16 cellular contexts compared by ENCODE assay signal in the genomic region with DNA sequence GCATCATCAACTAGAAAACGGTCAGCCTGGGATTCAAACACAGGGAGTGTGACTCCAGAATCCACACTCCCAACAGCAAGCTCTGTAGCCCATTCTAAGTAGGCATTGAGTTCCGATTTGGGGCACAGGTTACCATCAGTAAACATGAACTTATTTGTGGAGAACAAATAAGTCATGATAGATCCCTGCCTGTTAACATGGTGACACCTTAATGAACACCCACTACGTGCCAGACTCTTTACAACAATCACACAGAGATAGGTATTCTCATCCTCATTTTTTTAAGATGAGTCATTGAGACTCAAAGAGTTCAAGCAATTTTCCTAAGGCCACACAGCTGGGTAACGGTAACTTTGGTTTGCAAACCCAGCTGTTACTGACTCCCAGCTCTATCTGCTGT.
DNase-seq lines count a peak whose midpoint lies in the region; ATAC-seq and TF ChIP-seq lines count a peak whose summit lies in the region.
"Had no signal": no experiment of that assay in that cellular context is flagged by ENCODE, and none has a peak within 500 bp of the region (broad histone marks: within the 10 kb centered on the region; RNA-seq: fewer than 3 reads in every experiment).

No MANE protein-coding gene starts in this region.

- DNase-seq in ACHN (peak; percentile 7), IMR-90 (peak; percentile 27), endodermal cell (peak; percentile 75), mesenchymal stem cell (peak; percentile 70), putamen (ENCODE audit: low spot score) (no peak)
- no peak for DNase-seq in activated effector memory CD4-positive, alpha-beta T cell treated with Interleukin-2 at 50 U/mL for 16 hours
- DNase-seq in NK-92 treated with Interleukin-12 subunit alpha and Interleukin-12 subunit beta, amount 100 ng/mL, for 24 hours (lab: John Stamatoyannopoulos, UW), result no peak
- DNase-seq: activated T-cell treated with anti-CD3 and anti-CD28 coated beads, Interleukin-2, amount 50 U/mL, for 48 hours; KG1; midbrain; NCI-H187 treated with DMSO at 0.1 percent for 48 hours; NCI-H748 treated with DMSO at 0.1 percent for 48 hours; SHP77 treated with DMSO at 0.1 percent for 48 hours had no signal

- intact Hi-C loops in IMR-90 (cut with micrococcal nuclease), result no loop called here

- TF ChIP-seq RAD21 in IMR-90 (IDR thresholded peaks at IDR 0.05; ENCODE audit: low read length), result no peak

- peaks cover 30% of the 10 kb centered on the region for H3K4me1 Mint-ChIP-seq in endodermal cell

- no peak overlapping the region for H3K27ac ChIP-seq in IMR-90 (ENCODE audit: insufficient read depth, low read length)
- H3K27ac ChIP-seq in endodermal cell (ENCODE audit: low read depth, low read length), result peak overlapping the region; percentile 55
- no peak overlapping the region for H3K27ac ChIP-seq in mesenchymal stem cell (ENCODE audit: low read length, poor library complexity, severe bottlenecking)

- H3K79me1 ChIP-seq in IMR-90 (ENCODE audit: low read depth in 1 of 2, low read length in 2 of 2) (no peaks in the 10 kb centered on the region), mesenchymal stem cell (replicated peaks; ENCODE audit: low read length, poor library complexity, severe bottlenecking) (no peaks in the 10 kb centered on the region)

- no peaks in the 10 kb centered on the region for H3K9me1 ChIP-seq in IMR-90 (ENCODE audit: insufficient read depth, low read length)

- H4K91ac ChIP-seq in IMR-90 (ENCODE audit: insufficient read depth, low read depth, low read length) (no peak overlapping the region), mesenchymal stem cell (ENCODE audit: low read length) (no peak overlapping the region)

- no peak overlapping the region for H2BK20ac ChIP-seq in IMR-90 (ENCODE audit: low read depth, low read length)

- H3K14ac ChIP-seq in IMR-90 (replicated peaks; ENCODE audit: low read depth, low read length), result no peak overlapping the region
- no peak overlapping the region for H3K14ac ChIP-seq in mesenchymal stem cell (ENCODE audit: low read length in 2 of 2)

- H3K4me1 ChIP-seq in IMR-90 (ENCODE audit: control insufficient read depth, insufficient read depth, low read length) (0 out of 2 replicates have a peak, but pooled peaks cover 2% of the 10 kb centered on the region), endodermal cell (ENCODE audit: control insufficient read depth, insufficient read depth, low read length) (no peaks in the 10 kb centered on the region), mesenchymal stem cell (ENCODE audit: control insufficient read depth, insufficient read depth, low read depth, low read length) (peaks cover 7% of the 10 kb centered on the region)

- H3K18ac ChIP-seq in IMR-90 (ENCODE audit: low read depth, low read length) (no peak overlapping the region), mesenchymal stem cell (ENCODE audit: low read depth in 1 of 2, low read length in 2 of 2) (no peak overlapping the region)

- TF ChIP-seq CTCF in IMR-90 (conservative IDR thresholded peaks at IDR 0.05; ENCODE audit: low read depth, low read length) (no peak), endodermal cell (conservative IDR thresholded peaks at IDR 0.05) (no peak)

- dilution Hi-C loops in IMR-90 (cut with HindIII; ENCODE audit: low sequenced_read_pairs, unreplicated experiment), result no loop called here

- no peak overlapping the region for H2AK9ac ChIP-seq in IMR-90 (replicated peaks; ENCODE audit: low read depth, low read length, poor library complexity)

- no CpG with 5 or more reads among the region's 4 CpGs for WGBS in IMR-90 (ENCODE audit: extremely low coverage in 2 of 2, insufficient read length in 1 of 2), 2 experiments
- 25 to 36% methylated on average over 4 of the region's 4 CpGs for WGBS in endodermal cell (ENCODE audit: insufficient coverage in 1 of 2, insufficient read length in 1 of 2), 2 experiments
- WGBS in mesenchymal stem cell, result 10% methylated on average over 3 of the region's 4 CpGs

- no peaks in the 10 kb centered on the region for H3K27me3 Mint-ChIP-seq in endodermal cell (ENCODE audit: insufficient read depth)

- H3K27me3 ChIP-seq in IMR-90 (ENCODE audit: control insufficient read depth, insufficient read depth, low read length), result peaks cover 9% of the 10 kb centered on the region
- no peaks in the 10 kb centered on the region for H3K27me3 ChIP-seq in endodermal cell (ENCODE audit: control insufficient read depth, insufficient read depth, low read length, poor library complexity, severe bottlenecking)
- H3K27me3 ChIP-seq in mesenchymal stem cell (ENCODE audit: control insufficient read depth in 1 of 2, insufficient read depth in 1 of 2, low read length in 2 of 2), result no peaks in the 10 kb centered on the region

- H3K23ac ChIP-seq in IMR-90 (ENCODE audit: low read depth, low read length) (no peak overlapping the region), mesenchymal stem cell (ENCODE audit: low read length in 2 of 2) (no peak overlapping the region)

- no peak overlapping the region for H2BK120ac ChIP-seq in IMR-90 (ENCODE audit: low read depth, low read length)
- no peak overlapping the region for H2BK120ac ChIP-seq in mesenchymal stem cell (ENCODE audit: low read depth, low read length)

- no peaks in the 10 kb centered on the region for H3K36me3 Mint-ChIP-seq in endodermal cell (ENCODE audit: low read depth)

- no peak overlapping the region for H2BK15ac ChIP-seq in IMR-90 (ENCODE audit: low read depth, low read length)
- no peak overlapping the region for H2BK15ac ChIP-seq in mesenchymal stem cell (ENCODE audit: low read depth, poor library complexity, severe bottlenecking)

- H2AK5ac ChIP-seq in IMR-90 (ENCODE audit: low read depth, low read length) (no peak overlapping the region), mesenchymal stem cell (ENCODE audit: low read length, severe bottlenecking) (no peak overlapping the region)

- POLR2A ChIA-PET in IMR-90 (lab: Charles Lee; ENCODE audit: unreplicated experiment), result no interaction called here

- TF ChIP-seq POLR2A in IMR-90 (IDR thresholded peaks at IDR 0.05; ENCODE audit: low read depth, low read length), result no peak

- H3K27ac Mint-ChIP-seq in endodermal cell, result peak overlapping the region; percentile 82

- H3K4ac ChIP-seq in IMR-90 (ENCODE audit: low read depth, low read length), result no peak overlapping the region
- H3K4ac ChIP-seq in mesenchymal stem cell (ENCODE audit: low read depth in 1 of 2, low read length in 2 of 2), result no peak overlapping the region

- H3K36me3 ChIP-seq in IMR-90 (ENCODE audit: control insufficient read depth, insufficient read depth, low read length) (no peaks in the 10 kb centered on the region), endodermal cell (ENCODE audit: control insufficient read depth, insufficient read depth, low read length) (no peaks in the 10 kb centered on the region), mesenchymal stem cell (ENCODE audit: control insufficient read depth in 1 of 2, insufficient read depth in 2 of 2, low read depth in 1 of 2, low read length in 2 of 2) (no peaks in the 10 kb centered on the region)

- H4K5ac ChIP-seq in IMR-90 (ENCODE audit: low read depth, low read length), result no peak overlapping the region

- no peak overlapping the region for H2BK12ac ChIP-seq in mesenchymal stem cell (ENCODE audit: low read length in 2 of 2)

- no TSS peak for BruUV-seq in IMR-90 (replicated peaks; lab: Mats Ljungman, UMichigan)

- H4K8ac ChIP-seq in IMR-90 (ENCODE audit: low read depth in 2 of 2, low read length in 2 of 2) (no peak overlapping the region; a peak in 1 of 4 replicates), mesenchymal stem cell (ENCODE audit: low read length) (no peak overlapping the region)

- CTCF ChIA-PET in IMR-90 (lab: Yijun Ruan, JAX), result interaction anchor here (1.0 to 1.7 kb wide), 3 partner anchors 27 to 124 kb away, joined by 3 to 4 read pairs (median 3); no protein-coding TSS in a partner anchor

- H3K4me2 ChIP-seq in IMR-90 (ENCODE audit: low read depth, low read length) (no peak overlapping the region), mesenchymal stem cell (ENCODE audit: low read length, poor library complexity, severe bottlenecking) (no peak overlapping the region)

- H3K9me3 Mint-ChIP-seq in endodermal cell, result peaks cover 2% of the 10 kb centered on the region

- H2BK5ac ChIP-seq in IMR-90 (ENCODE audit: low read depth, low read length, poor library complexity, severe bottlenecking), result no peak overlapping the region
- H2BK5ac ChIP-seq in mesenchymal stem cell (ENCODE audit: low read depth, low read length, poor library complexity, severe bottlenecking), result no peak overlapping the region

- H2AFZ ChIP-seq in IMR-90 (replicated peaks; ENCODE audit: low read length, poor library complexity), result no peak overlapping the region
- H2AFZ ChIP-seq in mesenchymal stem cell (ENCODE audit: low read depth, low read length), result no peak overlapping the region

- no peak overlapping the region for H3K56ac ChIP-seq in IMR-90 (ENCODE audit: extremely low read depth, insufficient read depth, low read length)

- H3K9ac ChIP-seq in IMR-90 (ENCODE audit: low read depth, low read length) (no peak overlapping the region), endodermal cell (ENCODE audit: extremely low read depth, low read length, poor library complexity, severe bottlenecking) (peak overlapping the region; percentile 66), mesenchymal stem cell (ENCODE audit: low read length) (no peak overlapping the region)

- no peaks in the 10 kb centered on the region for H4K20me1 ChIP-seq in IMR-90 (ENCODE audit: insufficient read depth, low read length)

- no peak overlapping the region for H3K4me3 Mint-ChIP-seq in endodermal cell

- no peak for ATAC-seq in IMR-90 (ENCODE audit: low read depth)
- ATAC-seq in GM21367 (IDR thresholded peaks at IDR 0.05; ENCODE audit: unreplicated experiment), result no peak
- ATAC-seq: esophagus mucosa had no signal

- in situ Hi-C loops in ACHN (cut with HindIII; ENCODE audit: low pct_ligation_motif_present, low pct_unique_long_range_greater_than_20kb, low sequenced_read_pairs) (no loop called here), IMR-90 (cut with MboI; ENCODE audit: low sequenced_read_pairs) (no loop called here)

- H3K4me3 ChIP-seq in IMR-90 (ENCODE audit: insufficient read depth, low read depth, low read length) (no peak overlapping the region), endodermal cell (ENCODE audit: low read length) (no peak overlapping the region), mesenchymal stem cell (ENCODE audit: insufficient read depth in 1 of 2, low read depth in 1 of 2, low read length in 2 of 2) (no peak overlapping the region)
- H3K4me3 ChIP-seq: coronary artery had no signal

- H3K9me3 ChIP-seq in IMR-90 (ENCODE audit: control insufficient read depth, insufficient read depth, low read length) (no peaks in the 10 kb centered on the region), endodermal cell (ENCODE audit: control insufficient read depth, low read length) (peaks cover 13% of the 10 kb centered on the region), mesenchymal stem cell (ENCODE audit: control insufficient read depth, low read length) (no peaks in the 10 kb centered on the region)

Comparison
In these comparisons a context has a peak if more than half of its experiments do, and no peak if none do; other contexts are left out.
1. DNase-seq: peak in ACHN (single experiment), IMR-90 (single experiment), endodermal cell (single experiment) and mesenchymal stem cell (single experiment); none in activated effector memory CD4-positive, alpha-beta T cell treated with Interleukin-2 at 50 U/mL for 16 hours (single experiment), NK-92 treated with Interleukin-12 subunit alpha and Interleukin-12 subunit beta, amount 100 ng/mL, for 24 hours (single experiment) and putamen (single experiment).